ENCODE assay signal across 8 cellular contexts in genomic region chr1:16895241-16895601, GRCh38. TPM values are rescaled to one million over a fixed set of nuclear protein-coding genes. Genes with fewer than 3 reads are reported as not detected.
DNase-seq lines count a peak whose midpoint lies in the region; ATAC-seq, FAIRE-seq and TF ChIP-seq lines count a peak whose summit lies in the region.
"Not testable (repeated sequence)": the region's sequence is repeated elsewhere in the genome, so short reads cannot be mapped to it uniquely, and the experiment has no call there.

No MANE protein-coding gene starts in this region.

- peak overlapping the region; percentile 99 for H3K27ac Mint-ChIP-seq in CD4-positive, alpha-beta T cell
- H3K27ac Mint-ChIP-seq in T-cell = peak overlapping the region; percentile 100
- H3K27ac Mint-ChIP-seq in activated naive CD8-positive, alpha-beta T cell treated with anti-CD3 and anti-CD28 coated beads, Interleukin-2, amount 50 U/mL, for 24 hours = peak overlapping the region; percentile 99
- H3K27ac Mint-ChIP-seq in osteocyte (ENCODE audit: unreplicated experiment) = peak overlapping the region; percentile 100

- H3K9me3 Mint-ChIP-seq in CD4-positive, alpha-beta T cell; T-cell; activated naive CD8-positive, alpha-beta T cell treated with anti-CD3 and anti-CD28 coated beads, Interleukin-2, amount 50 U/mL, for 24 hours; osteocyte (ENCODE audit: unreplicated experiment): not testable (repeated sequence)

- peaks cover 32% of the 10 kb centered on the region for H3K4me1 ChIP-seq in KMS-11 (ENCODE audit: low read depth, poor library complexity, severe bottlenecking)
- not testable (repeated sequence) for H3K4me1 ChIP-seq in endocrine pancreas (ENCODE audit: control insufficient read depth, insufficient read depth, low read length); kidney (ENCODE audit: control insufficient read depth in 1 of 2, insufficient read depth in 1 of 2, low read depth in 1 of 2, low read length in 2 of 2); thymus (ENCODE audit: control insufficient read depth, insufficient read depth, low read length)

- H3K4me3 Mint-ChIP-seq in CD4-positive, alpha-beta T cell = peak overlapping the region; percentile 80
- peak overlapping the region; percentile 46 to 84 (median 80) for H3K4me3 Mint-ChIP-seq in T-cell
- H3K4me3 Mint-ChIP-seq in activated naive CD8-positive, alpha-beta T cell treated with anti-CD3 and anti-CD28 coated beads, Interleukin-2, amount 50 U/mL, for 24 hours = peak overlapping the region; percentile 72
- peak overlapping the region; percentile 77 for H3K4me3 Mint-ChIP-seq in osteocyte (ENCODE audit: unreplicated experiment)

- peaks cover 40% of the 10 kb centered on the region for H3K4me1 Mint-ChIP-seq in CD4-positive, alpha-beta T cell (ENCODE audit: low read depth)
- H3K4me1 Mint-ChIP-seq in T-cell (peaks cover 25 to 41% (median 31%) of the 10 kb centered on the region in 3 donors), osteocyte (ENCODE audit: unreplicated experiment) (peaks cover 18% of the 10 kb centered on the region)
- H3K4me1 Mint-ChIP-seq in activated naive CD8-positive, alpha-beta T cell treated with anti-CD3 and anti-CD28 coated beads, Interleukin-2, amount 50 U/mL, for 24 hours = peaks cover 32% of the 10 kb centered on the region

- peak overlapping the region; percentile 75 for H2AFZ ChIP-seq in KMS-11 (ENCODE audit: low read depth)

- not testable (repeated sequence) for TF ChIP-seq CTCF in CD4-positive, alpha-beta T cell (IDR thresholded peaks at IDR 0.05); KMS-11 (conservative IDR thresholded peaks at IDR 0.05; ENCODE audit: low read depth, low read length); kidney (IDR thresholded peaks at IDR 0.05; ENCODE audit: borderline replicate concordance, extremely low read depth, insufficient read depth); osteocyte (IDR thresholded peaks at IDR 0.05)

- intact Hi-C loops in CD4-positive, alpha-beta T cell (cut with DNase I, micrococcal nuclease); kidney (cut with DNase I): not testable (repeated sequence)

- peak overlapping the region; percentile 95 for H3K9ac ChIP-seq in KMS-11
- peak overlapping the region; percentile 57 for H3K9ac ChIP-seq in endocrine pancreas (ENCODE audit: control insufficient read depth, insufficient read depth, low read length)
- H3K9ac ChIP-seq in kidney (ENCODE audit: low read length in 2 of 2) = peak overlapping the region; percentile 37 to 65

- not testable (repeated sequence) for H3K79me2 ChIP-seq in KMS-11 (ENCODE audit: insufficient read depth, low read depth)

- not testable (repeated sequence) for H3K27me3 ChIP-seq in CD4-positive, alpha-beta T cell (ENCODE audit: control insufficient read depth, insufficient read depth, low read length); KMS-11 (ENCODE audit: insufficient read depth, low read depth); endocrine pancreas (ENCODE audit: control insufficient read depth, insufficient read depth, low read length); thymus (ENCODE audit: control insufficient read depth, insufficient read depth)

- DNase-seq in CD4-positive, alpha-beta T cell; T-cell; activated naive CD8-positive, alpha-beta T cell treated with anti-CD3 and anti-CD28 coated beads, Interleukin-2, amount 50 U/mL, for 24 hours; kidney; osteocyte (ENCODE audit: extremely low spot score, unreplicated experiment): not testable (repeated sequence)

- H3K9me3 ChIP-seq in CD4-positive, alpha-beta T cell (ENCODE audit: control insufficient read depth, low read length); endocrine pancreas (ENCODE audit: control insufficient read depth, low read length); kidney (ENCODE audit: control insufficient read depth in 1 of 2, low read length in 2 of 2); thymus (ENCODE audit: control insufficient read depth): not testable (repeated sequence)

- not testable (repeated sequence) for ATAC-seq in CD4-positive, alpha-beta T cell (ENCODE audit: poor library complexity); T-cell (replicated peaks in 1 of 4); activated naive CD8-positive, alpha-beta T cell treated with anti-CD3 and anti-CD28 coated beads, Interleukin-2, amount 50 U/mL, for 24 hours

- H3K4me2 ChIP-seq in KMS-11 = peak overlapping the region; percentile 80

- peak overlapping the region; percentile 70 for H3K27ac ChIP-seq in CD4-positive, alpha-beta T cell (ENCODE audit: low read depth, low read length)
- peak overlapping the region; percentile 99 for H3K27ac ChIP-seq in KMS-11
- H3K27ac ChIP-seq in kidney (ENCODE audit: low read depth in 2 of 2, low read length in 2 of 2) = peak overlapping the region; percentile 90 to 95
- peak overlapping the region; percentile 31 for H3K27ac ChIP-seq in thymus (ENCODE audit: low read depth)

- FAIRE-seq in kidney (lab: Jason Lieb, UNC) = not testable (repeated sequence)

- not testable (repeated sequence) for H4K20me1 ChIP-seq in KMS-11 (ENCODE audit: insufficient read depth)

- CTCF ChIA-PET in CD4-positive, alpha-beta T cell (lab: Charles Lee); T-cell (lab: Charles Lee): not testable (repeated sequence)

- WGBS in thymus = 3% methylated on average over 6 of the region's 6 CpGs

- POLR2A ChIA-PET in CD4-positive, alpha-beta T cell (lab: Charles Lee) = interaction anchor here (2.4 kb wide), 1 partner anchor 10 kb away, joined by 73 read pairs; no protein-coding TSS in a partner anchor
- POLR2A ChIA-PET in T-cell (lab: Charles Lee) = not testable (repeated sequence)

- H3K4me3 ChIP-seq in KMS-11 (IDR thresholded peaks at IDR 0.05; ENCODE audit: insufficient read depth, low read depth, low read length) (peak overlapping the region; percentile 42), endocrine pancreas (ENCODE audit: control insufficient read depth, insufficient read depth, low read length) (peak overlapping the region; percentile 74), kidney (ENCODE audit: low read length in 2 of 2) (peak overlapping the region; percentile 62 to 64), thymus (ENCODE audit: low read length) (peak overlapping the region; percentile 32)

- not testable (repeated sequence) for H3K36me3 ChIP-seq in KMS-11 (ENCODE audit: insufficient read depth); endocrine pancreas (ENCODE audit: control insufficient read depth, insufficient read depth, low read length); kidney (ENCODE audit: control insufficient read depth in 1 of 2, insufficient read depth in 2 of 2, low read length in 2 of 2); thymus (ENCODE audit: control insufficient read depth, insufficient read depth)

- not testable (repeated sequence) for H3K36me3 Mint-ChIP-seq in CD4-positive, alpha-beta T cell (ENCODE audit: low read depth); T-cell; activated naive CD8-positive, alpha-beta T cell treated with anti-CD3 and anti-CD28 coated beads, Interleukin-2, amount 50 U/mL, for 24 hours (ENCODE audit: low read depth); osteocyte (ENCODE audit: unreplicated experiment)

- H3K27me3 Mint-ChIP-seq in CD4-positive, alpha-beta T cell; T-cell; activated naive CD8-positive, alpha-beta T cell treated with anti-CD3 and anti-CD28 coated beads, Interleukin-2, amount 50 U/mL, for 24 hours: not testable (repeated sequence)
- peaks cover 13% of the 10 kb centered on the region for H3K27me3 Mint-ChIP-seq in osteocyte (ENCODE audit: unreplicated experiment)

RNA-seq across cellular contexts. Expression of gene RNU1-2, which starts 0.6 kb away (rescaled TPM):
- 1,000 to 10,000 TPM; 4,982 to 5,937 TPM for total RNA-seq in CD4-positive, alpha-beta T cell
- 1,000 to 10,000 TPM; 2,148 to 4,743 (median 3,650) TPM for total RNA-seq in T-cell
- 8,605 TPM for total RNA-seq in kidney
- polyA plus RNA-seq in kidney (ENCODE audit: insufficient read depth, low read depth, low replicate concordance) = 26.8 TPM
- total RNA-seq in osteocyte = 2,650 and 2,859 TPM in 2 replicates
- not detected for polyA plus RNA-seq in thymus

RNA-seq across cellular contexts. Expression of gene CROCC, which starts 26.5 kb away (rescaled TPM):
- 10 to 100 TPM; 47.4 to 49.7 TPM for total RNA-seq in CD4-positive, alpha-beta T cell
- total RNA-seq in T-cell (100 to 1,000 TPM in 1 of 5 donors, 10 to 100 TPM in 4; 59.3 to 104 (median 86.4) TPM), kidney (30.5 TPM), osteocyte (31.4 and 34.5 TPM in 2 replicates)
- polyA plus RNA-seq in kidney (ENCODE audit: insufficient read depth, low read depth, low replicate concordance) (10.6 TPM), thymus (97.1 TPM)

Comparison
In these comparisons a context has a peak if more than half of its experiments do, and no peak if none do; other contexts are left out.
1. H3K27ac ChIP-seq: peak in every context shown above with its lines; median percentile 99 in KMS-11; 92 in kidney; 70 in CD4-positive, alpha-beta T cell; 31 in thymus.